Comparison of ENCODE assay signal across 8 cellular contexts in the genomic region with DNA sequence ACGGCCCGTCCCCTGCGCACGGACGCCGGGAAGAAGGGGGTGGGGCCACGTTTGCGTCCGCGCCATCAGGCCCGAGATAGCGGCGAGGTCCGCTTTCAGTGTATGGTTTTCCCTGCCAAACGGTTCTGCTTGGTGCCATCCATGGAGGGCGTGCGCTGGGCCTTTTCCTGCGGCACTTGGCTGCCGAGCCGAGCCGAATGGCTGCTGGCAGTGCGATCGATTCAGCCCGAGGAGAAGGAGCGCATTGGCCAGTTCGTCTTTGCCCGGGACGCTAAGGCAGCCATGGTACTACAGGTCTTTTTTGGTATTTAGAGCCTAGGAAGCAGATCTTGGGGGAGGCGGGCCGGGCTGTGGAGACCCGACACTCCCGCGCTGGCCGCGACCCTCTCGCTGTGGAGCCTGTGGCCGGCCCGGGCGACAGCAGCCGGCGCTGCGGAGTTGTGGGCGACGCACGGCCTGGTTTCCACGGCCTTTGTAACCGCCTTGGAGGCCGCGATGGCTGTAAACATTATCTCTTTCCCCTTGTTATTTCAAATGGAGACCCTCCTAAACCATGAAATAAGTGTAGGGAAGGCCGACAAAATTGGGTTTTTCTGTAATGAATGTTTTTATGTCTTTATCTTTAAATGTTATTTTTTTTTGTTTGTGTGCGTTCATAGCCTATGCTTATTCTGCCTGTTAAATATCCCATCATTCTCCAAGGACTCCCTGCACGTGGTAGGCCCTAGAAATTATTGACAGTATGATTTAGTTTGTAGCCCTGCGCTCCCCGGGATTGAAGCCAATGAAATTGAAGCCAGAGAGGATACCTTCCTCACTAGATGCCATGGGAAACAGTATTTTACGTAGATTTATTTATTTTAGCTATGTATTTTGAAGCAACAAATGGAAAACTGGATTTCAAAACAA. TPM values are rescaled to one million over a fixed set of nuclear protein-coding genes. Genes with fewer than 3 reads are reported as not detected.
DNase-seq lines count a peak whose midpoint lies in the region; ATAC-seq and TF ChIP-seq lines count a peak whose summit lies in the region.

A gene with protein sequence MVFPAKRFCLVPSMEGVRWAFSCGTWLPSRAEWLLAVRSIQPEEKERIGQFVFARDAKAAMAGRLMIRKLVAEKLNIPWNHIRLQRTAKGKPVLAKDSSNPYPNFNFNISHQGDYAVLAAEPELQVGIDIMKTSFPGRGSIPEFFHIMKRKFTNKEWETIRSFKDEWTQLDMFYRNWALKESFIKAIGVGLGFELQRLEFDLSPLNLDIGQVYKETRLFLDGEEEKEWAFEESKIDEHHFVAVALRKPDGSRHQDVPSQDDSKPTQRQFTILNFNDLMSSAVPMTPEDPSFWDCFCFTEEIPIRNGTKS (plus strand): TSS at position 54 of the 909 bp plus-strand sequence. CDS start 49 bp downstream, at position 103.

- H3K4me3 Mint-ChIP-seq in brain: peak within 1 kb of the TSS; percentile 90 to 98 (median 94)

- no peak for TF ChIP-seq CTCF in brain (conservative IDR thresholded peaks at IDR 0.05)

- DNase-seq in DMS53 treated with DMSO at 0.1 percent for 48 hours (lab: John Stamatoyannopoulos, UW; ENCODE audit: unreplicated experiment) (peak; percentile 32), NCI-H82 (lab: John Stamatoyannopoulos, UW) (peak; percentile 61), iPS-NIHi7 (ENCODE audit: extremely low spot score) (peak; percentile 10), skeletal muscle cell (ENCODE audit: low read depth) (no peak), HPDE6-E6E7 (ENCODE audit: extremely low spot score) (no peak)

- peak within 1 kb of the TSS; percentile 93 to 100 (median 99) for H3K27ac Mint-ChIP-seq in brain

- peaks cover 86% of the 10 kb centered on the region for H3K4me1 Mint-ChIP-seq in brain

- H3K4me3 ChIP-seq in skeletal muscle cell (ENCODE audit: low read depth, low read length): peak within 1 kb of the TSS; percentile 99

- ATAC-seq in GM19035 (IDR thresholded peaks at IDR 0.05; ENCODE audit: unreplicated experiment) (peak; percentile 26), HG03139 (IDR thresholded peaks at IDR 0.05; ENCODE audit: unreplicated experiment) (peak; percentile 11)

- H3K27me3 Mint-ChIP-seq in brain: peaks cover 15% of the 10 kb centered on the region

- H3K9me3 Mint-ChIP-seq in brain: no peaks in the 10 kb centered on the region

- H3K36me3 Mint-ChIP-seq in brain: peaks cover 34% of the 10 kb centered on the region

RNA-seq across cellular contexts. Expression of the gene that starts here (rescaled TPM):
- polyA plus RNA-seq in brain (ENCODE audit: insufficient read depth, low read depth, low replicate concordance): 25.0 TPM

Comparison
In these comparisons a context has a peak if more than half of its experiments do, and no peak if none do; other contexts are left out.
1. DNase-seq: peak in DMS53 treated with DMSO at 0.1 percent for 48 hours (single experiment), NCI-H82 (single experiment) and iPS-NIHi7 (single experiment); none in skeletal muscle cell (single experiment) and HPDE6-E6E7 (single experiment).